7 cellular contexts compared by ENCODE assay signal in the genomic region with DNA sequence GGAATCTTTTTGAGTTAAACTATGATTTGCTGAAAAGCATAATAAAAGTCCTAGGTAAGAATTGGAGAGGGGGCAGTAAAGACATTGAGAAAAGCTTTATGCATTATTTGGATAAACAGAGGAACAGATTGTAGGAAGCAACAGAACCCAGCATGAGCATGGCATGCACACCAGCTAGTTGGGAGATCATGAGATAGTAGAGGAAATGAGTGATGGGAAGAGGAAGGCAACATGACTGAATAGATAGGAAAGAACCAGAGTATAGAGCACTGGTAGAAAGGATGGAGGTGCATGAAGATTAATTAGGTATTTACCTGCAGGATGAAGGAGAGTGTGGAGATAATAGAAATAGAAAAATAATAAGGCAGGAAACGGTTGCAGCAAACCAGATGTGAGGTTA.
"Had no signal": no experiment of that assay in that cellular context is flagged by ENCODE, and none has a peak within 500 bp of the region (broad histone marks: within the 10 kb centered on the region; RNA-seq: fewer than 3 reads in every experiment).

No MANE protein-coding gene starts in this region.

- ATAC-seq: HepG2, K562 had no signal

- H3K4me3 ChIP-seq: K562 had no signal

- DNase-seq: IMR-90, KBM-7, KG1 had no signal

- H3K27ac ChIP-seq: HL-60 had no signal

- FAIRE-seq: HepG2, HTR-8/SVneo, K562 had no signal
